22 cellular contexts compared by ENCODE assay signal in the genomic region with DNA sequence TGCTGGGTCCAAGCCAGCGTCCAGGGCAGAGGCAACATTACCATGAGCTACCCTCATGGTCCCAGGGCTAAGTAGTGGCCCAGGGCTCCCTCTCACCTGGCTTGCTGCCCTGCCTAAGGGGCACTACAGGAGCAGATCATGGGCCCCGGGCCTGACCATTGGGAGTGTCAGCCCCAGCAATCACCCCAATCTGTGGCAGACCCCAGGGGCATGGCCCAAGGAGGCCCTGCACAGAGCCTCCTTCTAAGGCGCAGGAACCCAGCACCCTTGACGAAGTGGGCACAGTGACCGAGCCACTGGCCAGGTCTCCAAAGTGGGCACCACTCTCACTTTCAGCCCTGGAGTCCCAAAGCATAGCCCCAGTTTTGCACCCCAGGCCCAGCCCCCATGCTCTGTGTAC.
DNase-seq lines count a peak whose midpoint lies in the region; ATAC-seq, FAIRE-seq and TF ChIP-seq lines count a peak whose summit lies in the region.
"Had no signal": no experiment of that assay in that cellular context is flagged by ENCODE, and none has a peak within 500 bp of the region (broad histone marks: within the 10 kb centered on the region; RNA-seq: fewer than 3 reads in every experiment).

No MANE protein-coding gene starts in this region.

- POLR2A ChIA-PET in PC-9 (lab: Charles Lee; ENCODE audit: unreplicated experiment) = no interaction called here

- CTCF ChIA-PET in PC-9 (lab: Charles Lee) = no interaction called here

- H3K27ac ChIP-seq in kidney (ENCODE audit: low read depth in 2 of 2, low read length in 2 of 2) (no peak overlapping the region), aorta (ENCODE audit: low read depth in 1 of 2, low read length in 2 of 2) (no peak overlapping the region), PC-9 (no peak overlapping the region)
- H3K27ac ChIP-seq: 22Rv1; A549; BLaER1 treated with 17β-estradiol and CSF1 and Interleukin-3, amounts not matched to agents 10 nM and 100 nM; C4-2B had no signal

- no peaks in the 10 kb centered on the region for H3K27me3 ChIP-seq in aorta (ENCODE audit: control insufficient read depth in 1 of 2, insufficient read depth in 2 of 2, low read length in 1 of 2)
- H3K27me3 ChIP-seq in PC-9 (ENCODE audit: insufficient read depth, low read depth) = no peaks in the 10 kb centered on the region

- 76 to 84% methylated on average over 5 of the region's 5 CpGs for WGBS in aorta, 2 donors

- intact Hi-C loops in kidney (cut with DNase I) = no loop called here
- intact Hi-C loops in posterior vena cava (cut with DNase I) = no loop called here
- intact Hi-C loops in aorta (cut with DNase I) = no loop called here
- intact Hi-C loops in PC-9 (cut with micrococcal nuclease; ENCODE audit: unreplicated experiment) = no loop called here

- no TSS peak for BruUV-seq in PC-9 (replicated peaks; lab: Mats Ljungman, UMichigan)

- H3K4me1 ChIP-seq in kidney (ENCODE audit: control insufficient read depth in 1 of 2, insufficient read depth in 1 of 2, low read depth in 1 of 2, low read length in 2 of 2) = no peaks in the 10 kb centered on the region
- H3K4me1 ChIP-seq in aorta (ENCODE audit: control insufficient read depth in 1 of 2, insufficient read depth in 2 of 2, low read length in 2 of 2) = no peaks in the 10 kb centered on the region
- H3K4me1 ChIP-seq in PC-9 (replicated peaks; ENCODE audit: insufficient read depth) = no peaks in the 10 kb centered on the region
- H3K4me1 ChIP-seq: A549; BLaER1 treated with 17β-estradiol and CSF1 and Interleukin-3, amounts not matched to agents 10 nM and 100 nM had no signal

- peak; percentile 42 for ATAC-seq in aorta (ENCODE audit: low FRiP score)
- ATAC-seq in HG03196 (IDR thresholded peaks at IDR 0.05; ENCODE audit: unreplicated experiment) = no peak
- ATAC-seq: A549; CD8-positive, alpha-beta T cell; GM12878 had no signal

- H3K4me3 ChIP-seq in kidney (ENCODE audit: low read length in 2 of 2) (no peak overlapping the region), aorta (ENCODE audit: low read length in 2 of 2) (no peak overlapping the region), PC-9 (no peak overlapping the region)
- H3K4me3 ChIP-seq: A549; BLaER1 treated with 17β-estradiol and CSF1 and Interleukin-3, amounts not matched to agents 10 nM and 100 nM; GM12878 had no signal

- no peaks in the 10 kb centered on the region for H4K20me1 ChIP-seq in PC-9 (ENCODE audit: insufficient read depth)
- H4K20me1 ChIP-seq: BLaER1 treated with 17β-estradiol and CSF1 and Interleukin-3, amounts not matched to agents 10 nM and 100 nM had no signal

- H3K9ac ChIP-seq in kidney (ENCODE audit: low read length in 2 of 2) = no peak overlapping the region
- H3K9ac ChIP-seq: BLaER1 treated with 17β-estradiol and CSF1 and Interleukin-3, amounts not matched to agents 10 nM and 100 nM had no signal

- no peaks in the 10 kb centered on the region for H3K36me3 ChIP-seq in kidney (ENCODE audit: control insufficient read depth in 1 of 2, insufficient read depth in 2 of 2, low read length in 2 of 2)
- H3K36me3 ChIP-seq in aorta (ENCODE audit: control insufficient read depth in 1 of 2, insufficient read depth in 2 of 2, low read length in 1 of 2) = no peaks in the 10 kb centered on the region
- no peaks in the 10 kb centered on the region for H3K36me3 ChIP-seq in PC-9 (ENCODE audit: low read depth)
- H3K36me3 ChIP-seq: BLaER1 treated with 17β-estradiol and CSF1 and Interleukin-3, amounts not matched to agents 10 nM and 100 nM had no signal

- no peak overlapping the region for H3K4me2 ChIP-seq in PC-9
- H3K4me2 ChIP-seq: A549; BLaER1 treated with 17β-estradiol and CSF1 and Interleukin-3, amounts not matched to agents 10 nM and 100 nM had no signal

- no peak for FAIRE-seq in kidney (lab: Jason Lieb, UNC)
- FAIRE-seq: A549, GM12878, GM12892, GM18507 had no signal

- H3F3A ChIP-seq in PC-9 (ENCODE audit: insufficient read depth, low read depth) = no peaks in the 10 kb centered on the region

- no peak for TF ChIP-seq CTCF in kidney (IDR thresholded peaks at IDR 0.05; ENCODE audit: borderline replicate concordance, extremely low read depth, insufficient read depth)
- TF ChIP-seq CTCF in PC-9 (conservative IDR thresholded peaks at IDR 0.05) = no peak

- no peaks in the 10 kb centered on the region for H3K9me2 ChIP-seq in PC-9 (ENCODE audit: insufficient read depth)

- no peak overlapping the region for H2AFZ ChIP-seq in PC-9

- DNase-seq in kidney (peak; percentile 51), posterior vena cava (ENCODE audit: low spot score) (peak; percentile 71), aorta (peak in 1 of 2 donors; percentile 67), PC-9 (no peak)
- DNase-seq: AML-193; CD4-positive, alpha-beta T cell; CD8-positive, alpha-beta T cell; DMS 273 treated with DMSO at 0.1 percent for 48 hours; DMS153; DMS53; DMS79; DND-41; EL; GDM1 had no signal

- H3K9me3 ChIP-seq in kidney (ENCODE audit: control insufficient read depth in 1 of 2, low read length in 2 of 2) (no peaks in the 10 kb centered on the region), aorta (ENCODE audit: control insufficient read depth, low read length) (no peaks in the 10 kb centered on the region), PC-9 (ENCODE audit: insufficient read depth, low read depth) (no peaks in the 10 kb centered on the region)
- H3K9me3 ChIP-seq: A549 had no signal

- H3K79me2 ChIP-seq in PC-9 (ENCODE audit: low read depth) = no peaks in the 10 kb centered on the region

Comparison
In these comparisons a context has a peak if more than half of its experiments do, and no peak if none do; other contexts are left out.
1. DNase-seq: peak in kidney (single experiment) and posterior vena cava (single experiment); none in PC-9 (0 of 2).